In the genomic region with DNA sequence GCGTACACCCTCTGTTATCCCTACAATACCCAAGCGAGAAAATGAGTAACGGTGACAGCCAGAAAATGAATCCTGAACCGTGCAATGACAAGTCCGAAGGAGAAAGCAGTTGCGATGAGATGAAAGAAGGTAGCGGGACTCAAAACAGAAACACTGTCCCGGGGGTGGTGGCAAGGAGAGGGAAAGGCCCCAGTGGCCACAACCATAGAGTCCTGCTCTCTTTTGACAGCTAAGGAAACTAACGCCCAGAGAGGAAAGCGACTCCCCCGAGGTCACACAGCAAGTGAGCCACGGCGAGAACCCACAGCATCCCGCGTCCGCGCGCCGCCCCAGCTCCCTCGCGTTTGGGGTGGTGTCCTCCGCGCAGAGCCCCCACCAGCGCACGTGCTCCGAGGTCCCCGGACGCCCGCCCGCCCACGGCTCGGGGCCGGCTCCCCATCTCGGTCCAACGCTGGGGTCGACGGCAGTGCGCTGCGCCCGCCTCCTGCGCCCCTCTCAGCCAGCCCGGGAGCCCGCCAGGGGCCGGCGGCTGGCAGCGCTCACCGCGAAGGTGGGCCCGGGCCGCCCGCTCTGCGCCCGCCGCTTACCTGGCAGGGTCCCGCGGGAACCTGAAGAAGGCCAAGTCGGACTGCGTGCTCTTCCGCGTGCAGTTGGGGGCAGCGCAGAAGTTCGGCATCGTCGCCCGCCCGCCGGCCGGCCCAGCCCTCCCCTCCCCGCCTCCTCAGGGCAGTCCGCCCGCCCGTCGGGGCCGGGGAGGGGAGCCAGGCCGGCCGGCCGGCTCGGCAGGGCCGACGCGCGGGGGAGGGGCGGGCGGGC, we compare ENCODE assay signal across 8 cellular contexts. TPM values are rescaled to one million over a fixed set of nuclear protein-coding genes. Genes with fewer than 3 reads are reported as not detected.
DNase-seq lines count a peak whose midpoint lies in the region; ATAC-seq lines count a peak whose summit lies in the region.

No MANE protein-coding gene starts in this region.

- peak; percentile 12 for ATAC-seq in GM21367 (IDR thresholded peaks at IDR 0.05; ENCODE audit: unreplicated experiment)

- POLR2A ChIA-PET in CD4-positive, alpha-beta memory T cell (lab: Charles Lee; ENCODE audit: partially characterized antibody): interaction anchor here (0.9 to 1.2 kb wide), 3 partner anchors 62 to 65 kb away, joined by 3 to 4 read pairs (median 3); a partner anchor contains a TSS

- H3K36me3 ChIP-seq in CD4-positive, alpha-beta memory T cell (ENCODE audit: insufficient read depth, low read length): no peaks in the 10 kb centered on the region
- H3K36me3 ChIP-seq in effector memory CD4-positive, alpha-beta T cell (ENCODE audit: control insufficient read depth, insufficient read depth, low read length): no peaks in the 10 kb centered on the region

- peak overlapping the region; percentile 94 to 99 (median 98) for H3K4me3 Mint-ChIP-seq in CD4-positive, alpha-beta memory T cell
- H3K4me3 Mint-ChIP-seq in IgD-negative memory B cell: peak overlapping the region; percentile 91 to 99 (median 96)

- peak overlapping the region; percentile 54 to 65 for H3K4me3 ChIP-seq in CD4-positive, alpha-beta memory T cell (ENCODE audit: low read length in 2 of 2)
- H3K4me3 ChIP-seq in effector memory CD4-positive, alpha-beta T cell (ENCODE audit: insufficient read depth, low read depth, low read length, poor library complexity, severe bottlenecking): peak overlapping the region; percentile 70

- no peaks in the 10 kb centered on the region for H3K9me3 Mint-ChIP-seq in CD4-positive, alpha-beta memory T cell
- no peaks in the 10 kb centered on the region for H3K9me3 Mint-ChIP-seq in IgD-negative memory B cell

- no peaks in the 10 kb centered on the region for H3K27me3 ChIP-seq in CD4-positive, alpha-beta memory T cell (ENCODE audit: insufficient read depth, low read length)
- no peaks in the 10 kb centered on the region for H3K27me3 ChIP-seq in effector memory CD4-positive, alpha-beta T cell (replicated peaks; ENCODE audit: control insufficient read depth, insufficient read depth, low read length, poor library complexity, severe bottlenecking)

- H3K4me1 Mint-ChIP-seq in CD4-positive, alpha-beta memory T cell: peaks cover 44 to 73% (median 60%) of the 10 kb centered on the region in 4 donors
- peaks cover 48 to 59% (median 54%) of the 10 kb centered on the region in 3 donors for H3K4me1 Mint-ChIP-seq in IgD-negative memory B cell

- peak overlapping the region; percentile 88 to 96 (median 95) for H3K27ac Mint-ChIP-seq in CD4-positive, alpha-beta memory T cell
- H3K27ac Mint-ChIP-seq in IgD-negative memory B cell: peak overlapping the region; percentile 85 to 95 (median 91)

- H3K4me1 ChIP-seq in CD4-positive, alpha-beta memory T cell (ENCODE audit: insufficient read depth, low read length): peaks cover 58% of the 10 kb centered on the region
- peaks cover 3% of the 10 kb centered on the region for H3K4me1 ChIP-seq in effector memory CD4-positive, alpha-beta T cell (ENCODE audit: control insufficient read depth, insufficient read depth, low read length, poor library complexity, severe bottlenecking)

- peak in 4 of 5 donors; percentile 24 to 71 (median 50) for DNase-seq in CD4-positive, alpha-beta memory T cell
- peak; percentile 35 to 54 for DNase-seq in activated CD4-positive, alpha-beta T cell treated with anti-CD3 and anti-CD28 coated beads, Interleukin-2, amount 50 U/mL, for 24 hours (ENCODE audit: low read depth in 1 of 2, low spot score in 1 of 2)
- peak; percentile 17 to 31 (median 20) for DNase-seq in effector memory CD4-positive, alpha-beta T cell
- DNase-seq in middle frontal gyrus (ENCODE audit: extremely low spot score, low spot score): peak; percentile 7
- peak; percentile 52 for DNase-seq in stimulated activated CD8-positive, alpha-beta memory T cell treated with anti-CD3 and anti-CD28 coated beads, Interleukin-4, amount 100 ng/mL, for 24 hours (ENCODE audit: low read depth)
- DNase-seq in hippocampal formation (lab: John Stamatoyannopoulos, UW): no peak

- peaks cover 3 to 11% of the 10 kb centered on the region in 2 donors for H3K36me3 Mint-ChIP-seq in CD4-positive, alpha-beta memory T cell
- peaks cover 3% of the 10 kb centered on the region for H3K36me3 Mint-ChIP-seq in IgD-negative memory B cell

- intact Hi-C loops in CD4-positive, alpha-beta memory T cell (cut with micrococcal nuclease): loop anchor here (2.0 kb wide), 2 partner anchors 146 to 174 kb away; a partner anchor contains a TSS

- no peaks in the 10 kb centered on the region for H3K27me3 Mint-ChIP-seq in CD4-positive, alpha-beta memory T cell
- H3K27me3 Mint-ChIP-seq in IgD-negative memory B cell: no peaks in the 10 kb centered on the region

- CTCF ChIA-PET in CD4-positive, alpha-beta memory T cell (lab: Charles Lee; ENCODE audit: partially characterized antibody): interaction anchor here (1.5 kb wide), 1 partner anchor 172 kb away, joined by 3 read pairs; no protein-coding TSS in a partner anchor

- peak overlapping the region; percentile 68 for H3K27ac ChIP-seq in CD4-positive, alpha-beta memory T cell (ENCODE audit: low read depth, low read length)
- H3K27ac ChIP-seq in effector memory CD4-positive, alpha-beta T cell (ENCODE audit: insufficient read depth, low read length, poor library complexity, severe bottlenecking): peak overlapping the region; percentile 65

- no peaks in the 10 kb centered on the region for H3K9me3 ChIP-seq in CD4-positive, alpha-beta memory T cell (ENCODE audit: control insufficient read depth in 1 of 2, low read length in 2 of 2)
- no peaks in the 10 kb centered on the region for H3K9me3 ChIP-seq in effector memory CD4-positive, alpha-beta T cell (ENCODE audit: control insufficient read depth, low read length)

RNA-seq across cellular contexts. Expression of a gene that starts 0.6 kb away (rescaled TPM):
- total RNA-seq in CD4-positive, alpha-beta memory T cell: 10 to 100 TPM; 53.7 to 57.3 TPM
- polyA plus RNA-seq in CD4-positive, alpha-beta memory T cell: 10 to 100 TPM; 68.3 to 76.2 TPM
- 62.7 TPM for polyA plus RNA-seq in IgD-negative memory B cell

RNA-seq across cellular contexts. Expression of a gene that starts 0.8 kb away (rescaled TPM):
- total RNA-seq in CD4-positive, alpha-beta memory T cell: 10 to 100 TPM in 1 of 2 experiments, 1 to 10 TPM in 1; 8.7 to 10.1 TPM
- polyA plus RNA-seq in CD4-positive, alpha-beta memory T cell: 1 to 10 TPM; 1.7 to 2.7 TPM
- 2.1 TPM for polyA plus RNA-seq in IgD-negative memory B cell

Comparison
In these comparisons a context has a peak if more than half of its experiments do, and no peak if none do; other contexts are left out.
1. DNase-seq: peak in CD4-positive, alpha-beta memory T cell (4 of 5), activated CD4-positive, alpha-beta T cell treated with anti-CD3 and anti-CD28 coated beads, Interleukin-2, amount 50 U/mL, for 24 hours (2 of 2), effector memory CD4-positive, alpha-beta T cell (3 of 3), middle frontal gyrus (single experiment) and stimulated activated CD8-positive, alpha-beta memory T cell treated with anti-CD3 and anti-CD28 coated beads, Interleukin-4, amount 100 ng/mL, for 24 hours (single experiment); none in hippocampal formation (0 of 2).